In the genomic region with DNA sequence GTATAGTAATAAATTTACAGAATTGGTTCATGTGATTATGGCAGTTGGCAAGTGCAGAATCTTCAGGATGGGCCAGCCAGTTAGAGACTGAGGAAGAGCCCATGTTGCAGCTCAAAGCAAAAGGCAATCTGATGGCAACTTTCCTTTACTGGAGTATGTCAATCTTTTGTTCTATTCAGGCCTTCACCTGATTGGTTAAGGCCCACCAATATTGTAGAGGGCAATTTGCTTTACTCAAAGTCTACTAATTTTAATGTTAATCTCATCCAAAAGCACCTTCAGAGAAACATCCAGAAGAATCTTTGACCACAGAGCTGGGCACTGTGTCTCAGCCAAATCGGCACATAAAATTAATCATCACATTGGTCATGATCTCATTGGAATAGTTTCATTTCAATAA, we compare ENCODE assay signal across 11 cellular contexts. TPM values are rescaled to one million over a fixed set of nuclear protein-coding genes. Genes with fewer than 3 reads are reported as not detected.
"Had no signal": no experiment of that assay in that cellular context is flagged by ENCODE, and none has a peak within 500 bp of the region (broad histone marks: within the 10 kb centered on the region; RNA-seq: fewer than 3 reads in every experiment).

No MANE protein-coding gene starts in this region.

- H3K9ac ChIP-seq: GM23248 had no signal

- H3K36me3 ChIP-seq: HAP-1 had no signal

- FAIRE-seq: H54 had no signal

- H3K27ac ChIP-seq: GM23248 had no signal

- H3K4me2 ChIP-seq: GM23338 had no signal

- H3K4me3 ChIP-seq: GM23248, GM23338, HAP-1 had no signal

- DNase-seq: GM23248, GOT3, H7, H9, HCEC 1CT, HFFc6 had no signal

- ATAC-seq: GM23338, HCT116 had no signal

- H3K4me1 ChIP-seq: HAP-1 had no signal

- H3K9me3 ChIP-seq: HAP-1 had no signal

- H2AFZ ChIP-seq: GM23248, GM23338 had no signal

RNA-seq across cellular contexts. Expression of gene POM121L12, which starts 20.0 kb away (rescaled TPM):
- total RNA-seq: GM23248, GM23338, H4, H7, H9, HFFc6 had no signal
- polyA plus RNA-seq: GM23248, GM23338 had no signal
